In the genomic region with DNA sequence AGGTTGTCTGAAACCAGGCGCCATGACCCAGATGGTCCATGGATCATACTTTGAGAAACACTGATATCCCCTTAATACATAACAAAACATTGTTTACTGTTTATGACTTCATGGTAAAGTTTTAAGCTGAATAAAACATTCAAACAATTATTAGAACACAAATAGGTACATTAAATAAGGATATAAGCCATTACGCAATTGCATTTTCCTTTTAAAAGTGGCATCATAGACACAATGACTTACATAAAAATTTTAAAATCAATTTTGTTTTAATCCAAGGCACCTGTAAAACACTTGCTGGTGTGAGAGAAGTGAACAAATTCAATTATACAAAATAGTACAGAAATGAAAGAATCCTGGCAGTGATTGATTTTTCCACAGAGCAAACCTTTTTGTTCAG, we compare ENCODE assay signal across 25 cellular contexts. TPM values are rescaled to one million over a fixed set of nuclear protein-coding genes. Genes with fewer than 3 reads are reported as not detected.
DNase-seq lines count a peak whose midpoint lies in the region; ATAC-seq, FAIRE-seq and TF ChIP-seq lines count a peak whose summit lies in the region.
"Had no signal": no experiment of that assay in that cellular context is flagged by ENCODE, and none has a peak within 500 bp of the region (broad histone marks: within the 10 kb centered on the region; RNA-seq: fewer than 3 reads in every experiment).

No MANE protein-coding gene starts in this region.

- H3K4me1 ChIP-seq in IMR-90 (ENCODE audit: control insufficient read depth, insufficient read depth, low read length) (no peaks in the 10 kb centered on the region), H1 (replicated peaks in 1 of 4; ENCODE audit: control insufficient read depth in 3 of 4, insufficient read depth in 4 of 4, low read length in 3 of 4) (no peaks in the 10 kb centered on the region)
- H3K4me1 ChIP-seq: BE2C, BLaER1 had no signal

- POLR2A ChIA-PET in IMR-90 (lab: Charles Lee; ENCODE audit: unreplicated experiment) (no interaction called here), H1 (lab: Charles Lee; ENCODE audit: partially characterized antibody) (no interaction called here)

- H2BK20ac ChIP-seq in IMR-90 (ENCODE audit: low read depth, low read length) (no peak overlapping the region), H1 (ENCODE audit: low read length) (no peak overlapping the region)

- H4K5ac ChIP-seq in IMR-90 (ENCODE audit: low read depth, low read length) (no peak overlapping the region), H1 (ENCODE audit: insufficient read length, low read depth, low read length) (no peak overlapping the region)

- ATAC-seq in IMR-90 (ENCODE audit: low read depth) (no peak), T-helper 17 cell (no peak), GM21576 (IDR thresholded peaks at IDR 0.05; ENCODE audit: unreplicated experiment) (no peak)
- no peak for ATAC-seq in stimulated activated naive CD8-positive, alpha-beta T cell treated with anti-CD3 and anti-CD28 coated beads, Interleukin-15, amount 100 ng/mL, for 72 hours

- H3K27me3 ChIP-seq in IMR-90 (ENCODE audit: control insufficient read depth, insufficient read depth, low read length) (no peaks in the 10 kb centered on the region), H1 (replicated peaks in 1 of 4; ENCODE audit: control insufficient read depth in 3 of 4, extremely low read depth in 1 of 4, insufficient read depth in 3 of 4, low read length in 3 of 4) (no peaks in the 10 kb centered on the region)
- H3K27me3 ChIP-seq: BE2C, BLaER1 had no signal

- peaks cover 4% of the 10 kb centered on the region for H3K36me3 Mint-ChIP-seq in T-helper 17 cell (ENCODE audit: low read depth)

- intact Hi-C loops in IMR-90 (cut with micrococcal nuclease), result no loop called here

- in situ Hi-C loops in IMR-90 (cut with MboI; ENCODE audit: low sequenced_read_pairs), result no loop called here

- peak overlapping the region; percentile 29 for H3K27ac Mint-ChIP-seq in T-helper 17 cell
- H3K27ac Mint-ChIP-seq in stimulated activated naive CD8-positive, alpha-beta T cell treated with anti-CD3 and anti-CD28 coated beads, Interleukin-15, amount 100 ng/mL, for 72 hours, result no peak overlapping the region
- H3K27ac Mint-ChIP-seq: CD4-positive, CD25-positive, alpha-beta regulatory T cell had no signal

- H3K14ac ChIP-seq in IMR-90 (replicated peaks; ENCODE audit: low read depth, low read length), result no peak overlapping the region
- no peak overlapping the region for H3K14ac ChIP-seq in H1 (ENCODE audit: insufficient read length)

- H3K56ac ChIP-seq in IMR-90 (ENCODE audit: extremely low read depth, insufficient read depth, low read length) (no peak overlapping the region), H1 (replicated peaks; ENCODE audit: insufficient read length, low read depth, low read length) (no peak overlapping the region)

- dilution Hi-C loops in IMR-90 (cut with HindIII; ENCODE audit: low sequenced_read_pairs, unreplicated experiment), result no loop called here

- no peak overlapping the region for H2BK12ac ChIP-seq in H1 (ENCODE audit: low read depth, low read length)

- H2BK15ac ChIP-seq in IMR-90 (ENCODE audit: low read depth, low read length) (no peak overlapping the region), H1 (ENCODE audit: low read length) (no peak overlapping the region)

- H3K23me2 ChIP-seq in H1 (ENCODE audit: low read depth, low read length), result no peaks in the 10 kb centered on the region

- BruUV-seq in IMR-90 (replicated peaks; lab: Mats Ljungman, UMichigan), result no TSS peak

- TF ChIP-seq EP300 in H1 (IDR thresholded peaks at IDR 0.05; ENCODE audit: borderline replicate concordance in 1 of 2, low read depth in 2 of 2, low read length in 2 of 2), result no peak

- H3K4ac ChIP-seq in IMR-90 (ENCODE audit: low read depth, low read length) (no peak overlapping the region), H1 (replicated peaks; ENCODE audit: insufficient read length, low read depth, low read length) (no peak overlapping the region)

- H3K36me3 ChIP-seq in IMR-90 (ENCODE audit: control insufficient read depth, insufficient read depth, low read length), result peaks cover 30% of the 10 kb centered on the region
- peaks cover 0 to 57% (median 21%) of the 10 kb centered on the region in 4 experiments; a peak in 7 of 8 replicates for H3K36me3 ChIP-seq in H1 (ENCODE audit: control insufficient read depth in 2 of 4, insufficient read depth in 4 of 4, low read length in 3 of 4)
- H3K36me3 ChIP-seq: BE2C had no signal

- DNase-seq in IMR-90 (no peak), T-helper 17 cell (no peak), H1 (ENCODE audit: low read depth in 1 of 2, low spot score in 2 of 2) (no peak), DMS53 (lab: John Stamatoyannopoulos, UW) (no peak)
- no peak for DNase-seq in stimulated activated naive CD8-positive, alpha-beta T cell treated with anti-CD3 and anti-CD28 coated beads, Interleukin-15, amount 100 ng/mL, for 72 hours
- DNase-seq: 8988T; ACHN; BE2C; C1 segment of cervical spinal cord; CD4-positive, alpha-beta memory T cell; CD4-positive, CD25-positive, alpha-beta regulatory T cell; CD8-positive, alpha-beta memory T cell; COR-L47; DMS 273 treated with DMSO at 0.1 percent for 48 hours; DMS153; DMS79 treated with DMSO at 0.1 percent for 48 hours; GF-D8 had no signal

- H3K18ac ChIP-seq in IMR-90 (ENCODE audit: low read depth, low read length) (no peak overlapping the region), H1 (ENCODE audit: extremely low read depth, low read length) (no peak overlapping the region)

- H3K4me3 ChIP-seq in IMR-90 (ENCODE audit: insufficient read depth, low read depth, low read length) (no peak overlapping the region), H1 (ENCODE audit: extremely low read depth in 1 of 4, insufficient read depth in 2 of 4, low read depth in 3 of 4, low read length in 4 of 4) (no peak overlapping the region)
- H3K4me3 ChIP-seq: BLaER1 had no signal

- TF ChIP-seq POLR2A in IMR-90 (IDR thresholded peaks at IDR 0.05; ENCODE audit: low read depth, low read length), result no peak
- no peak for TF ChIP-seq POLR2A in H1 (IDR thresholded peaks at IDR 0.05; ENCODE audit: control extremely low read depth in 1 of 2, low read depth in 2 of 2, low read length in 2 of 2)

- H3K23ac ChIP-seq in IMR-90 (ENCODE audit: low read depth, low read length) (no peak overlapping the region), H1 (ENCODE audit: insufficient read length) (no peak overlapping the region)

- CTCF ChIA-PET in IMR-90 (lab: Yijun Ruan, JAX) (no interaction called here), H1 (lab: Charles Lee; ENCODE audit: partially characterized antibody) (interaction anchor here (0.6 to 2.5 kb wide), 4 partner anchors 21 to 454 kb away, joined by 3 to 7 read pairs (median 6); no protein-coding TSS in a partner anchor)

- no peak for FAIRE-seq in H1 (lab: Jason Lieb, UNC)
- FAIRE-seq: A204.1, G401.6, GM12891 had no signal

- H3K4me2 ChIP-seq in IMR-90 (ENCODE audit: low read depth, low read length), result no peak overlapping the region
- H3K4me2 ChIP-seq in H1 (ENCODE audit: insufficient read depth in 1 of 2, low read depth in 2 of 2, low read length in 2 of 2), result no peak overlapping the region
- H3K4me2 ChIP-seq: BLaER1 had no signal

- no peak overlapping the region for H2AK5ac ChIP-seq in IMR-90 (ENCODE audit: low read depth, low read length)
- no peak overlapping the region for H2AK5ac ChIP-seq in H1 (ENCODE audit: low read depth, low read length)

- no peak overlapping the region for H3K9ac ChIP-seq in IMR-90 (ENCODE audit: low read depth, low read length)
- H3K9ac ChIP-seq in H1 (replicated peaks in 1 of 4; ENCODE audit: extremely low read depth in 1 of 4, low read depth in 3 of 4, low read length in 3 of 4), result no peak overlapping the region
- H3K9ac ChIP-seq: BLaER1 had no signal

- H3K4me1 Mint-ChIP-seq in T-helper 17 cell, result no peaks in the 10 kb centered on the region
- no peaks in the 10 kb centered on the region for H3K4me1 Mint-ChIP-seq in stimulated activated naive CD8-positive, alpha-beta T cell treated with anti-CD3 and anti-CD28 coated beads, Interleukin-15, amount 100 ng/mL, for 72 hours
- H3K4me1 Mint-ChIP-seq: CD14-positive monocyte; CD4-positive, alpha-beta memory T cell had no signal

- H3K27me3 Mint-ChIP-seq in T-helper 17 cell, result no peaks in the 10 kb centered on the region
- H3K27me3 Mint-ChIP-seq in stimulated activated naive CD8-positive, alpha-beta T cell treated with anti-CD3 and anti-CD28 coated beads, Interleukin-15, amount 100 ng/mL, for 72 hours, result no peaks in the 10 kb centered on the region
- H3K27me3 Mint-ChIP-seq: CD4-positive, alpha-beta memory T cell; CD4-positive, CD25-positive, alpha-beta regulatory T cell had no signal

- H4K8ac ChIP-seq in IMR-90 (ENCODE audit: low read depth in 2 of 2, low read length in 2 of 2), result no peak overlapping the region
- no peak overlapping the region for H4K8ac ChIP-seq in H1 (ENCODE audit: extremely low read depth, insufficient read depth, low read length)

- peaks cover 2% of the 10 kb centered on the region; the same call in 1 of the 2 replicates for H3K9me1 ChIP-seq in IMR-90 (ENCODE audit: insufficient read depth, low read length)

- H3K4me3 Mint-ChIP-seq in T-helper 17 cell, result no peak overlapping the region
- no peak overlapping the region for H3K4me3 Mint-ChIP-seq in stimulated activated naive CD8-positive, alpha-beta T cell treated with anti-CD3 and anti-CD28 coated beads, Interleukin-15, amount 100 ng/mL, for 72 hours
- H3K4me3 Mint-ChIP-seq: CD14-positive monocyte; CD4-positive, alpha-beta memory T cell; CD4-positive, CD25-positive, alpha-beta regulatory T cell; CD8-positive, alpha-beta memory T cell had no signal

- H2BK5ac ChIP-seq in IMR-90 (ENCODE audit: low read depth, low read length, poor library complexity, severe bottlenecking), result no peak overlapping the region
- H2BK5ac ChIP-seq in H1 (ENCODE audit: low read depth, low read length), result no peak overlapping the region

- no peak overlapping the region for H2AFZ ChIP-seq in IMR-90 (replicated peaks; ENCODE audit: low read length, poor library complexity)
- H2AFZ ChIP-seq in H1 (ENCODE audit: low read length), result no peak overlapping the region

- no peak overlapping the region for H3K27ac ChIP-seq in IMR-90 (ENCODE audit: insufficient read depth, low read length)
- no peak overlapping the region for H3K27ac ChIP-seq in H1 (ENCODE audit: low read depth, low read length)
- H3K27ac ChIP-seq: BLaER1 had no signal

- H3K79me1 ChIP-seq in IMR-90 (ENCODE audit: low read depth in 1 of 2, low read length in 2 of 2) (peaks cover 2 to 6% of the 10 kb centered on the region in 2 experiments; a peak in 2 of 4 replicates), H1 (ENCODE audit: low read depth, low read length) (no peaks in the 10 kb centered on the region)

- TF ChIP-seq RAD21 in IMR-90 (IDR thresholded peaks at IDR 0.05; ENCODE audit: low read length), result no peak
- no peak for TF ChIP-seq RAD21 in H1 (IDR thresholded peaks at IDR 0.05 in 1 of 2, conservative IDR thresholded peaks at IDR 0.05 in 1 of 2; ENCODE audit: low read depth in 2 of 2, low read length in 2 of 2)

- H3K9me3 ChIP-seq in IMR-90 (ENCODE audit: control insufficient read depth, insufficient read depth, low read length) (no peaks in the 10 kb centered on the region), T-helper 17 cell (ENCODE audit: control insufficient read depth, low read length, poor library complexity, severe bottlenecking) (no peaks in the 10 kb centered on the region), H1 (ENCODE audit: insufficient read depth in 2 of 2, low read depth in 1 of 2, low read length in 1 of 2) (no peaks in the 10 kb centered on the region)
- H3K9me3 ChIP-seq: BE2C, BLaER1 had no signal

- H3K79me2 ChIP-seq in H1 (ENCODE audit: control insufficient read depth in 1 of 2, insufficient read depth in 2 of 2, low read length in 2 of 2), result no peaks in the 10 kb centered on the region

- no peak overlapping the region for H2AK9ac ChIP-seq in IMR-90 (replicated peaks; ENCODE audit: low read depth, low read length, poor library complexity)

- H3K9me3 Mint-ChIP-seq in stimulated activated naive CD8-positive, alpha-beta T cell treated with anti-CD3 and anti-CD28 coated beads, Interleukin-15, amount 100 ng/mL, for 72 hours, result no peaks in the 10 kb centered on the region
- H3K9me3 Mint-ChIP-seq: CD4-positive, CD25-positive, alpha-beta regulatory T cell; CD8-positive, alpha-beta memory T cell had no signal

- WGBS in IMR-90 (ENCODE audit: extremely low coverage in 2 of 2, insufficient read length in 1 of 2), 2 experiments, result no CpG with 5 or more reads among the region's 2 CpGs
- 83% methylated on average over 2 of the region's 2 CpGs; no CpG with 5 or more reads in 1 of the 2 experiments for WGBS in H1 (ENCODE audit: extremely low coverage in 1 of 2, insufficient coverage in 1 of 2, insufficient read length in 1 of 2, insufficient replicate concordance in 2 of 2, low coverage in 1 of 2, low lambda C conversion rate in 2 of 2, missing lambda C conversion rate in 1 of 2), 2 experiments

- H4K91ac ChIP-seq in IMR-90 (ENCODE audit: insufficient read depth, low read depth, low read length), result no peak overlapping the region
- H4K91ac ChIP-seq in H1 (replicated peaks; ENCODE audit: insufficient read length, low read length), result no peak overlapping the region

- no peak overlapping the region for H2BK120ac ChIP-seq in IMR-90 (ENCODE audit: low read depth, low read length)
- no peak overlapping the region for H2BK120ac ChIP-seq in H1 (replicated peaks; ENCODE audit: low read depth, low read length)

- no peak for TF ChIP-seq CTCF in IMR-90 (conservative IDR thresholded peaks at IDR 0.05; ENCODE audit: low read depth, low read length)
- no peak for TF ChIP-seq CTCF in H1 (IDR thresholded peaks at IDR 0.05; ENCODE audit: control extremely low read depth in 1 of 3, insufficient read depth in 1 of 3, low read depth in 1 of 3, low read length in 3 of 3)

- H4K20me1 ChIP-seq in IMR-90 (ENCODE audit: insufficient read depth, low read length) (peaks cover 2% of the 10 kb centered on the region; the same call in 1 of the 2 replicates), H1 (replicated peaks in 1 of 2; ENCODE audit: control insufficient read depth in 1 of 2, insufficient read depth in 2 of 2, low read length in 2 of 2) (no peaks in the 10 kb centered on the region)
- H4K20me1 ChIP-seq: BLaER1 had no signal

RNA-seq across cellular contexts. Expression of gene CPLX4, which starts 10.2 kb away (rescaled TPM):
- not detected in 2 replicates for total RNA-seq in IMR-90 (2012; rRNA removed)
- not detected in 2 replicates for polyA plus RNA-seq in IMR-90 (2012; rRNA removed)
- not detected in 2 replicates for polyA plus RNA-seq in IMR-90 (2012; cell fraction: cytosol; rRNA removed)
- polyA plus RNA-seq in IMR-90 (2012; cell fraction: nucleus; rRNA removed; ENCODE audit: low replicate concordance), result not detected in 2 replicates
- not detected for total RNA-seq in T-helper 17 cell
- not detected in 2 replicates for total RNA-seq in H1 (2021; fragmentation: NEBNext Ultra II Directional; extraction: Animal tissue kit (Norgen Biotek cat#: 25700))
- polyA plus RNA-seq in H1 (2011; rRNA removed), result not detected in 2 replicates
- polyA plus RNA-seq in H1 (2011; cell fraction: cytosol; rRNA removed), result not detected
- not detected for polyA plus RNA-seq in H1 (2011; cell fraction: nucleus; rRNA removed)
- not detected in 4 replicates for polyA plus RNA-seq in H1 (2012, experiment 1 of 2)
- polyA plus RNA-seq in H1 (2012, experiment 2 of 2), result not detected
- not detected for polyA plus RNA-seq in H1 (2013, experiment 1 of 2)
- polyA plus RNA-seq in H1 (2013, experiment 2 of 2), result not detected
- not detected in 2 replicates for polyA minus RNA-seq in H1 (2011; rRNA and poly(A)+ RNA removed)
- polyA minus RNA-seq in H1 (2011; cell fraction: cytosol; rRNA and poly(A)+ RNA removed), result not detected
- not detected for polyA minus RNA-seq in H1 (2011; cell fraction: nucleus; rRNA and poly(A)+ RNA removed)
- total RNA-seq: A673; CD4-positive, alpha-beta memory T cell; CD4-positive, CD25-positive, alpha-beta regulatory T cell; CD8-positive, alpha-beta memory T cell had no signal
- polyA plus RNA-seq: AG04450; CD14-positive monocyte; CD4-positive, alpha-beta memory T cell; CD4-positive, CD25-positive, alpha-beta regulatory T cell; CD8-positive, alpha-beta memory T cell had no signal

RNA-seq across cellular contexts. Expression of gene LMAN1, which starts 30.4 kb away (rescaled TPM):
- total RNA-seq in IMR-90 (2012; rRNA removed) (213 and 262 TPM in 2 replicates), T-helper 17 cell (10 to 100 TPM; 47.2 to 58.1 TPM)
- polyA plus RNA-seq in IMR-90 (2012; rRNA removed) (74.1 and 83.1 TPM in 2 replicates), H1 (2011; rRNA removed) (17.5 and 20.3 TPM in 2 replicates)
- 42.8 and 47.9 TPM in 2 replicates for polyA plus RNA-seq in IMR-90 (2012; cell fraction: cytosol; rRNA removed)
- polyA plus RNA-seq in IMR-90 (2012; cell fraction: nucleus; rRNA removed; ENCODE audit: low replicate concordance), result 22.6 and 89.0 TPM in 2 replicates
- total RNA-seq in H1 (2021; fragmentation: NEBNext Ultra II Directional; extraction: Animal tissue kit (Norgen Biotek cat#: 25700)), result 69.7 and 73.6 TPM in 2 replicates
- polyA plus RNA-seq in H1 (2011; cell fraction: cytosol; rRNA removed), result 34.2 TPM
- 18.9 TPM for polyA plus RNA-seq in H1 (2011; cell fraction: nucleus; rRNA removed)
- polyA plus RNA-seq in H1 (2012, experiment 1 of 2), result 29.2 to 45.2 TPM (median 37.2 TPM) in 4 replicates
- 2.2 TPM for polyA plus RNA-seq in H1 (2012, experiment 2 of 2)
- polyA plus RNA-seq in H1 (2013, experiment 1 of 2), result 121 TPM
- polyA plus RNA-seq in H1 (2013, experiment 2 of 2), result 135 TPM
- 29.3 and 42.9 TPM in 2 replicates for polyA minus RNA-seq in H1 (2011; rRNA and poly(A)+ RNA removed)
- 75.4 TPM for polyA minus RNA-seq in H1 (2011; cell fraction: cytosol; rRNA and poly(A)+ RNA removed)
- 86.4 TPM for polyA minus RNA-seq in H1 (2011; cell fraction: nucleus; rRNA and poly(A)+ RNA removed)

RNA-seq across cellular contexts. Expression of gene RAX, which starts 55.4 kb away (rescaled TPM):
- total RNA-seq in IMR-90 (2012; rRNA removed), result not detected in 2 replicates
- polyA plus RNA-seq in IMR-90 (2012; rRNA removed), result not detected in 2 replicates
- not detected in 2 replicates for polyA plus RNA-seq in IMR-90 (2012; cell fraction: cytosol; rRNA removed)
- polyA plus RNA-seq in IMR-90 (2012; cell fraction: nucleus; rRNA removed; ENCODE audit: low replicate concordance), result not detected in 2 replicates
- total RNA-seq in T-helper 17 cell, result not detected
- total RNA-seq in H1 (2021; fragmentation: NEBNext Ultra II Directional; extraction: Animal tissue kit (Norgen Biotek cat#: 25700)), result 0.52 and 0.80 TPM in 2 replicates
- 0.12 and 0.36 TPM in 2 replicates for polyA plus RNA-seq in H1 (2011; rRNA removed)
- polyA plus RNA-seq in H1 (2011; cell fraction: cytosol; rRNA removed), result 0.18 TPM
- polyA plus RNA-seq in H1 (2011; cell fraction: nucleus; rRNA removed), result 0.83 TPM
- 0.09 to 0.31 TPM (median 0.22 TPM) in 3 of 4 replicates, not detected in the other for polyA plus RNA-seq in H1 (2012, experiment 1 of 2)
- 0.14 TPM for polyA plus RNA-seq in H1 (2012, experiment 2 of 2)
- polyA plus RNA-seq in H1 (2013, experiment 1 of 2), result 0.14 TPM
- 0.11 TPM for polyA plus RNA-seq in H1 (2013, experiment 2 of 2)
- polyA minus RNA-seq in H1 (2011; rRNA and poly(A)+ RNA removed), result not detected in 2 replicates
- 0.59 TPM for polyA minus RNA-seq in H1 (2011; cell fraction: cytosol; rRNA and poly(A)+ RNA removed)
- 1.6 TPM for polyA minus RNA-seq in H1 (2011; cell fraction: nucleus; rRNA and poly(A)+ RNA removed)
- total RNA-seq: CD4-positive, alpha-beta memory T cell; CD4-positive, CD25-positive, alpha-beta regulatory T cell; CD8-positive, alpha-beta memory T cell had no signal
- polyA plus RNA-seq: AG04450; CD14-positive monocyte; CD4-positive, alpha-beta memory T cell; CD4-positive, CD25-positive, alpha-beta regulatory T cell; CD8-positive, alpha-beta memory T cell had no signal
